ENCODE assay signal across 20 cellular contexts in genomic region chrX:64792598-64793337, GRCh38.
"Had no signal": no experiment of that assay in that cellular context is flagged by ENCODE, and none has a peak within 500 bp of the region (broad histone marks: within the 10 kb centered on the region; RNA-seq: fewer than 3 reads in every experiment).

No MANE protein-coding gene starts in this region.

- H3K9me3 ChIP-seq: gastrocnemius medialis, tibial artery had no signal

- H3K4me3 ChIP-seq: gastrocnemius medialis, heart left ventricle, left ventricle myocardium inferior, right atrium auricular region, tibial artery, uterus had no signal

- H3K36me3 ChIP-seq: gastrocnemius medialis, heart left ventricle, left ventricle myocardium inferior, right atrium auricular region, tibial artery, uterus had no signal

- H3K27ac ChIP-seq: epithelial cell of prostate, gastrocnemius medialis, heart left ventricle, left ventricle myocardium inferior, right atrium auricular region, tibial artery, uterus had no signal

- H3K4me1 ChIP-seq: gastrocnemius medialis, heart left ventricle, left ventricle myocardium inferior, right atrium auricular region, tibial artery, uterus had no signal

- DNase-seq: activated B cell treated with CpG ODN at 0.5 μM for 24 hours; activated CD4-positive, alpha-beta T cell treated with anti-CD3 and anti-CD28 coated beads, Interleukin-2, amount 10 ng/mL, durations not matched to agents 7 days and 5 days; activated naive CD4-positive, alpha-beta T cell treated with anti-CD3 and anti-CD28 coated beads for 36 hours; activated naive CD8-positive, alpha-beta T cell treated with anti-CD3 and anti-CD28 coated beads, Interleukin-2, amount 50 U/mL, for 24 hours; activated T-cell treated with anti-CD3 and anti-CD28 coated beads for 4 hours; aorta; cerebellar nuclear complex; effector memory CD8-positive, alpha-beta T cell; gastrocnemius medialis; heart left ventricle; kidney; left ventricle myocardium inferior; nucleus accumbens; stimulated activated CD4-positive, alpha-beta T cell treated with anti-CD3 and anti-CD28 coated beads, Interleukin-2, amount 100 ng/mL, for 48 hours; tibial artery; uterus had no signal

- ATAC-seq: activated naive CD8-positive, alpha-beta T cell treated with anti-CD3 and anti-CD28 coated beads, Interleukin-2, amount 50 U/mL, for 24 hours; effector memory CD8-positive, alpha-beta T cell; gastrocnemius medialis; heart left ventricle; natural killer cell treated with Interleukin-12 subunit alpha and Interleukin-12 subunit beta and Interleukin-15 and Interleukin-18, amount 100 ng/mL, for 72 hours; stimulated activated memory B cell treated with anti-CD40 and anti-IgM and Interleukin-4, amounts not matched to agents 10 μg/mL and 1 μg/mL and 100 μg/mL, for 72 hours had no signal

- H3K27me3 ChIP-seq: gastrocnemius medialis, heart left ventricle, right atrium auricular region, tibial artery, uterus had no signal
